In the genomic region with DNA sequence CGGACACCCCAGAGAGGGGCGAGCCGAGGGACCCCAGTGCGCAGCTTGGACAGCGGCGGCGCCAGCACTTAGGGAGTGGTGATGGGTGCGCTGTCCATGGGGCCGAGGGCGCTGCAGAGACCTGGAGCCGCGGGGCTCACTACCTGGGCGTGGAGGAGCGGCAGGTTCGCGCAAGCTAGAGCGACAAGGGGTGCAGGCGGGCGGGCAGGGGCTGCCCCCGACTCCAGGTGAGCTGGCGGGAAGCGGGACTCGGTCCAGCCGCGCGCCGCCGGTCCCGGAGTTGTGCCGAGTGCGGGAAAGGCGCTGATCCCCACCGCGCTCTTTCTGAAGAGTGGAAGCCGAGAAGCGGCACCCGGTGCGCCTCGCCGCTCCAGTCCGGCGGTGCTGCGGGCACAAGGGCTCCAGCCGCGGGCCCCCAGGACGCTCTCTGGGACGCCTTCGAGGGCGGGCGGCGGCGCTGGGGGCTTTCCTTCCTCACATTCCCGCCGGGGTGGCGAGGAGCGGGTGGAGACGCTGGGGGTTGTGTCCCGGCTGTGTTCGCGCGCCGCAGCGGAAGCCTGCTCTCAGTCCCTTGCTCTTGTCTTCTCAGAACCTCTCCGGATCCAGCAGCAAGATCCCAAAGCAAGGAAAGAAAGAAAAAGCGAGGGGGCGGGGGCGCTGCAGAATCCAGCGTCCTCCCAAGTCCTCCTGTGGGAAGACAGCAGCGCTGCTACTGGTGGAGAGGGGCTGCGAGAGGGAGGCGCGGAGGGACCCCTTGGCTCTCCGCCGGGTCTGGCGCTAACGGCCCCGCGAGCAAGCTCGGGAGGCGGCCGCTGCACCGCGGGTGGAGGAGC, we compare ENCODE assay signal across 9 cellular contexts. TPM values are rescaled to one million over a fixed set of nuclear protein-coding genes. Genes with fewer than 3 reads are reported as not detected.
DNase-seq lines count a peak whose midpoint lies in the region; ATAC-seq and TF ChIP-seq lines count a peak whose summit lies in the region.
"Had no signal": no experiment of that assay in that cellular context is flagged by ENCODE, and none has a peak within 500 bp of the region (broad histone marks: within the 10 kb centered on the region; RNA-seq: fewer than 3 reads in every experiment).

A gene with protein sequence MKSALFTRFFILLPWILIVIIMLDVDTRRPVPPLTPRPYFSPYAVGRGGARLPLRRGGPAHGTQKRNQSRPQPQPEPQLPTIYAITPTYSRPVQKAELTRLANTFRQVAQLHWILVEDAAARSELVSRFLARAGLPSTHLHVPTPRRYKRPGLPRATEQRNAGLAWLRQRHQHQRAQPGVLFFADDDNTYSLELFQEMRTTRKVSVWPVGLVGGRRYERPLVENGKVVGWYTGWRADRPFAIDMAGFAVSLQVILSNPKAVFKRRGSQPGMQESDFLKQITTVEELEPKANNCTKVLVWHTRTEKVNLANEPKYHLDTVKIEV (minus strand): TSS at position 610 of the 833 bp plus-strand sequence. CDS start 631 bp downstream, outside the sequence.

- peaks cover 20% of the 10 kb centered on the region for H3K4me1 Mint-ChIP-seq in activated CD4-positive, alpha-beta memory T cell treated with anti-CD3 and anti-CD28 coated beads, Interleukin-2, amount 10 ng/mL, durations not matched to agents 7 days and 5 days
- peaks cover 16% of the 10 kb centered on the region for H3K4me1 Mint-ChIP-seq in nephron progenitor cell

- H3K27me3 ChIP-seq in ACC112 (ENCODE audit: insufficient read depth, low read length), result peaks cover 93% of the 10 kb centered on the region

- TF ChIP-seq CTCF in GM13976 (IDR thresholded peaks at IDR 0.05; ENCODE audit: borderline replicate concordance, control extremely low read depth, extremely low read depth, insufficient read depth, missing control alignments), result no peak
- no peak for TF ChIP-seq CTCF in nephron progenitor cell (IDR thresholded peaks at IDR 0.05)

- ATAC-seq in HG03135 (IDR thresholded peaks at IDR 0.05; ENCODE audit: unreplicated experiment), result peak; percentile 13
- no peak for ATAC-seq in HG03280 (IDR thresholded peaks at IDR 0.05; ENCODE audit: unreplicated experiment)

- no peaks in the 10 kb centered on the region for H3K79me2 ChIP-seq in ACC112 (ENCODE audit: control insufficient read depth, insufficient read depth, low read length, unreplicated experiment)

- H3K4me3 Mint-ChIP-seq in activated CD4-positive, alpha-beta memory T cell treated with anti-CD3 and anti-CD28 coated beads, Interleukin-2, amount 10 ng/mL, durations not matched to agents 7 days and 5 days, result peak within 1 kb of the TSS; percentile 49
- H3K4me3 Mint-ChIP-seq in nephron progenitor cell, result peak within 1 kb of the TSS; percentile 83

- no peaks in the 10 kb centered on the region for H3K4me1 ChIP-seq in ACC112 (ENCODE audit: control insufficient read depth, insufficient read depth, low read length, unreplicated experiment)

- H3K36me3 Mint-ChIP-seq in activated CD4-positive, alpha-beta memory T cell treated with anti-CD3 and anti-CD28 coated beads, Interleukin-2, amount 10 ng/mL, durations not matched to agents 7 days and 5 days (ENCODE audit: low read depth), result no peaks in the 10 kb centered on the region
- no peaks in the 10 kb centered on the region for H3K36me3 Mint-ChIP-seq in nephron progenitor cell (ENCODE audit: low read depth)

- no peak within 1 kb of the TSS for H3K27ac Mint-ChIP-seq in activated CD4-positive, alpha-beta memory T cell treated with anti-CD3 and anti-CD28 coated beads, Interleukin-2, amount 10 ng/mL, durations not matched to agents 7 days and 5 days
- H3K27ac Mint-ChIP-seq in nephron progenitor cell, result no peak within 1 kb of the TSS

- H3K27ac ChIP-seq in ACC112 (ENCODE audit: low read depth, low read length), result no peak within 1 kb of the TSS

- CTCF ChIA-PET in activated CD4-positive, alpha-beta memory T cell treated with anti-CD3 and anti-CD28 coated beads, Interleukin-2, amount 10 ng/mL, durations not matched to agents 7 days and 5 days (lab: Charles Lee), result interaction anchor here (0.7 to 4.1 kb wide), 29 partner anchors 12 to 735 kb away, joined by 3 to 44 read pairs (median 5); a partner anchor contains a TSS

- H3K9me3 Mint-ChIP-seq in activated CD4-positive, alpha-beta memory T cell treated with anti-CD3 and anti-CD28 coated beads, Interleukin-2, amount 10 ng/mL, durations not matched to agents 7 days and 5 days, result no peaks in the 10 kb centered on the region
- no peaks in the 10 kb centered on the region for H3K9me3 Mint-ChIP-seq in nephron progenitor cell

- POLR2A ChIA-PET in activated CD4-positive, alpha-beta memory T cell treated with anti-CD3 and anti-CD28 coated beads, Interleukin-2, amount 10 ng/mL, durations not matched to agents 7 days and 5 days (lab: Charles Lee), result interaction anchor here (1.1 kb wide), 1 partner anchor 436 kb away, joined by 3 read pairs; no protein-coding TSS in a partner anchor

- no peaks in the 10 kb centered on the region for H3K36me3 ChIP-seq in ACC112 (ENCODE audit: insufficient read depth, low read length)

- in situ Hi-C loops in GM13976 (cut with MboI; ENCODE audit: low sequenced_read_pairs, unreplicated experiment), result no loop called here

- peak; percentile 40 for DNase-seq in GM13976 (ENCODE audit: low spot score)
- DNase-seq in activated CD4-positive, alpha-beta memory T cell treated with anti-CD3 and anti-CD28 coated beads, Interleukin-2, amount 10 ng/mL, durations not matched to agents 7 days and 5 days, result no peak
- DNase-seq in fibroblast of peridontal ligament (ENCODE audit: extremely low read depth), result peak; percentile 16
- peak; percentile 66 for DNase-seq in nephron progenitor cell
- no peak for DNase-seq in NOMO-1 (lab: John Stamatoyannopoulos, UW; ENCODE audit: unreplicated experiment in 2 of 2)

- H3K27me3 Mint-ChIP-seq in activated CD4-positive, alpha-beta memory T cell treated with anti-CD3 and anti-CD28 coated beads, Interleukin-2, amount 10 ng/mL, durations not matched to agents 7 days and 5 days, result peaks cover 51% of the 10 kb centered on the region
- peaks cover 88% of the 10 kb centered on the region for H3K27me3 Mint-ChIP-seq in nephron progenitor cell (ENCODE audit: low read depth, poor library complexity)

- peak within 1 kb of the TSS; percentile 78 for H3K4me3 ChIP-seq in ACC112 (ENCODE audit: low read depth, low read length)

- peak within 1 kb of the TSS; percentile 41 for H2AFZ ChIP-seq in ACC112 (ENCODE audit: low read length, unreplicated experiment)

RNA-seq across cellular contexts. Expression of the gene that starts here (rescaled TPM):
- total RNA-seq in activated CD4-positive, alpha-beta memory T cell treated with anti-CD3 and anti-CD28 coated beads, Interleukin-2, amount 10 ng/mL, durations not matched to agents 7 days and 5 days, result under 1 TPM in 1 of 2 experiments, not detected in 1; 0.05 TPM
- total RNA-seq: pulmonary artery endothelial cell had no signal

Comparison
In these comparisons a context has a peak if more than half of its experiments do, and no peak if none do; other contexts are left out.
1. DNase-seq: peak in GM13976 (single experiment), fibroblast of peridontal ligament (single experiment) and nephron progenitor cell (single experiment); none in activated CD4-positive, alpha-beta memory T cell treated with anti-CD3 and anti-CD28 coated beads, Interleukin-2, amount 10 ng/mL, durations not matched to agents 7 days and 5 days (single experiment) and NOMO-1 (0 of 2).